Comparison of ENCODE assay signal across 25 cellular contexts in genomic region chr2:234839285-234839684, GRCh38.
DNase-seq lines count a peak whose midpoint lies in the region; FAIRE-seq and TF ChIP-seq lines count a peak whose summit lies in the region.
"Had no signal": no experiment of that assay in that cellular context is flagged by ENCODE, and none has a peak within 500 bp of the region (broad histone marks: within the 10 kb centered on the region; RNA-seq: fewer than 3 reads in every experiment).

No MANE protein-coding gene starts in this region.

- no peaks in the 10 kb centered on the region for H3K9me3 Mint-ChIP-seq in H9
- H3K9me3 Mint-ChIP-seq: activated T-cell treated with anti-CD3 and anti-CD28 coated beads, Interleukin-2, amount 50 U/mL, for 24 hours; CD4-positive, alpha-beta memory T cell; dendritic cell treated with granulocyte-macrophage colony-stimulating factor and Interleukin-4, amounts not matched to agents 40 ng/mL and 50 ng/mL, for 4 days; IgD-negative memory B cell; immature natural killer cell; nephron progenitor cell; T-cell had no signal

- no peak overlapping the region for H3T11ph ChIP-seq in H9 (ENCODE audit: low read length)

- H3K4me1 ChIP-seq in endothelial cell of umbilical vein (ENCODE audit: control insufficient read depth, extremely low read depth, insufficient read depth, low read length) (peaks cover 19% of the 10 kb centered on the region), trophoblast cell (ENCODE audit: control insufficient read depth in 1 of 2, insufficient read depth in 2 of 2, low read length in 2 of 2) (peaks cover 12 to 18% of the 10 kb centered on the region in 2 experiments), sigmoid colon (peaks cover 0 to 18% (median 14%) of the 10 kb centered on the region in 4 donors), H9 (ENCODE audit: insufficient read depth, low read length) (peaks cover 4% of the 10 kb centered on the region; the same call in 1 of the 2 replicates)
- H3K4me1 ChIP-seq: parathyroid adenoma had no signal

- H4K8ac ChIP-seq in trophoblast cell (ENCODE audit: low read depth, low read length) = no peak overlapping the region
- H4K8ac ChIP-seq in H9 (replicated peaks; ENCODE audit: insufficient read length, low read depth, low read length) = no peak overlapping the region

- H3K27ac Mint-ChIP-seq in H9 = no peak overlapping the region
- H3K27ac Mint-ChIP-seq: activated T-cell treated with anti-CD3 and anti-CD28 coated beads, Interleukin-2, amount 50 U/mL, for 24 hours; CD4-positive, alpha-beta memory T cell; dendritic cell treated with granulocyte-macrophage colony-stimulating factor and Interleukin-4, amounts not matched to agents 40 ng/mL and 50 ng/mL, for 4 days; IgD-negative memory B cell; immature natural killer cell; T-cell had no signal

- no peak overlapping the region for H2BK15ac ChIP-seq in H9 (ENCODE audit: low read depth, low read length)

- no peak overlapping the region for H4K12ac ChIP-seq in trophoblast cell (ENCODE audit: low read depth, low read length)

- H3K79me2 ChIP-seq in endothelial cell of umbilical vein (ENCODE audit: control insufficient read depth, insufficient read depth, low read length) (no peaks in the 10 kb centered on the region), trophoblast cell (ENCODE audit: control insufficient read depth, insufficient read depth, low read length, poor library complexity) (no peaks in the 10 kb centered on the region), H9 (ENCODE audit: insufficient read depth, low read length) (no peaks in the 10 kb centered on the region)
- H3K79me2 ChIP-seq: parathyroid adenoma had no signal

- H3K27ac ChIP-seq in endothelial cell of umbilical vein (ENCODE audit: insufficient read depth, low read depth, low read length) (no peak overlapping the region), trophoblast cell (ENCODE audit: low read depth, low read length) (peak overlapping the region; percentile 72), sigmoid colon (no peak overlapping the region), H9 (ENCODE audit: insufficient read length, low read depth, low read length) (no peak overlapping the region)
- H3K27ac ChIP-seq: parathyroid adenoma had no signal

- H3K23me2 ChIP-seq in H9 (ENCODE audit: insufficient read length, low read depth, low read length, poor library complexity, severe bottlenecking) = no peaks in the 10 kb centered on the region

- no peak overlapping the region for H2BK20ac ChIP-seq in H9 (ENCODE audit: low read depth, low read length, poor library complexity, severe bottlenecking)

- no peaks in the 10 kb centered on the region for H3K9me1 ChIP-seq in endothelial cell of umbilical vein (replicated peaks; ENCODE audit: control insufficient read depth, extremely low read depth, insufficient read depth, low read length)

- H3K9ac ChIP-seq in endothelial cell of umbilical vein (replicated peaks; ENCODE audit: extremely low read depth, insufficient read depth, low read length) (no peak overlapping the region), trophoblast cell (ENCODE audit: low read length) (no peak overlapping the region), H9 (ENCODE audit: extremely low read depth, insufficient read length, low read length) (no peak overlapping the region)
- H3K9ac ChIP-seq: parathyroid adenoma had no signal

- no peak overlapping the region for H3K4me3 Mint-ChIP-seq in H9
- H3K4me3 Mint-ChIP-seq: activated T-cell treated with anti-CD3 and anti-CD28 coated beads, Interleukin-2, amount 50 U/mL, for 24 hours; CD4-positive, alpha-beta memory T cell; dendritic cell treated with granulocyte-macrophage colony-stimulating factor and Interleukin-4, amounts not matched to agents 40 ng/mL and 50 ng/mL, for 4 days; IgD-negative memory B cell; immature natural killer cell; nephron progenitor cell; T-cell had no signal

- H2BK120ac ChIP-seq in trophoblast cell (ENCODE audit: insufficient read depth, low read length, poor library complexity) (no peak overlapping the region), H9 (ENCODE audit: low read depth, low read length, poor library complexity, severe bottlenecking) (no peak overlapping the region)

- WGBS in trophoblast cell (ENCODE audit: extremely low coverage, insufficient coverage, insufficient read length) = no CpG with 5 or more reads among the region's 4 CpGs
- 80 to 91% methylated on average over 4 of the region's 4 CpGs for WGBS in sigmoid colon, 2 donors
- WGBS in H9 (ENCODE audit: extremely low coverage, insufficient read length, low lambda C conversion rate) = no CpG with 5 or more reads among the region's 4 CpGs

- H3K23ac ChIP-seq in trophoblast cell (ENCODE audit: low read length) (no peak overlapping the region), H9 (ENCODE audit: insufficient read length, low read depth, low read length) (no peak overlapping the region)

- H3K4ac ChIP-seq in trophoblast cell (ENCODE audit: low read depth, low read length) (no peak overlapping the region), H9 (ENCODE audit: low read depth, low read length) (no peak overlapping the region)

- no peaks in the 10 kb centered on the region for H3K27me3 ChIP-seq in endothelial cell of umbilical vein (ENCODE audit: control insufficient read depth in 2 of 2, insufficient read depth in 2 of 2, low read length in 2 of 2)
- no peaks in the 10 kb centered on the region for H3K27me3 ChIP-seq in trophoblast cell (ENCODE audit: insufficient read depth, low read length)
- H3K27me3 ChIP-seq in sigmoid colon = no peaks in the 10 kb centered on the region
- H3K27me3 ChIP-seq in H9 (ENCODE audit: insufficient read depth, low read length) = no peaks in the 10 kb centered on the region
- H3K27me3 ChIP-seq: right lobe of liver had no signal

- H2AFZ ChIP-seq in endothelial cell of umbilical vein (ENCODE audit: low read depth, low read length) = no peak overlapping the region
- no peak overlapping the region for H2AFZ ChIP-seq in trophoblast cell (ENCODE audit: insufficient read depth, low read length, poor library complexity)
- no peak overlapping the region for H2AFZ ChIP-seq in H9 (ENCODE audit: low read length)
- H2AFZ ChIP-seq: parathyroid adenoma had no signal

- no peak for TF ChIP-seq EP300 in sigmoid colon (IDR thresholded peaks at IDR 0.05)

- H4K20me1 ChIP-seq in endothelial cell of umbilical vein (replicated peaks; ENCODE audit: control insufficient read depth, extremely low read depth, insufficient read depth, low read length) = no peaks in the 10 kb centered on the region
- H4K20me1 ChIP-seq in H9 (ENCODE audit: control insufficient read depth, insufficient read depth, insufficient read length) = no peaks in the 10 kb centered on the region

- H3K36me3 ChIP-seq in endothelial cell of umbilical vein (ENCODE audit: control insufficient read depth in 2 of 2, extremely low read depth in 1 of 2, insufficient read depth in 2 of 2, low read length in 2 of 2) (no peaks in the 10 kb centered on the region), trophoblast cell (ENCODE audit: control insufficient read depth in 1 of 2, insufficient read depth in 2 of 2, low read length in 2 of 2) (no peaks in the 10 kb centered on the region), sigmoid colon (no peaks in the 10 kb centered on the region)
- H3K36me3 ChIP-seq: right lobe of liver had no signal

- peak; percentile 36 for DNase-seq in EH (ENCODE audit: low read depth)
- DNase-seq in NCI-H460 (ENCODE audit: extremely low read depth, low read depth) = peak; percentile 47
- no peak for DNase-seq in endothelial cell of umbilical vein (ENCODE audit: low read depth, low spot score)
- peak; percentile 98 to 99 for DNase-seq in trophoblast cell
- no peak for DNase-seq in sigmoid colon
- no peak for DNase-seq in NCI-H524 (lab: John Stamatoyannopoulos, UW)
- DNase-seq in H9 = no peak
- DNase-seq: activated CD8-positive, alpha-beta memory T cell treated with anti-CD3 and anti-CD28 coated beads for 24 hours; activated naive CD4-positive, alpha-beta T cell; activated T-cell treated with anti-CD3 and anti-CD28 coated beads, Interleukin-2, amount 50 U/mL, for 24 hours; amniotic stem cell; CD4-positive, alpha-beta memory T cell; GOT3; immature natural killer cell; mucosa of descending colon; NCI-H2171 treated with DMSO at 0.1 percent for 48 hours; nephron progenitor cell; right lobe of liver; SHP77 treated with DMSO at 0.1 percent for 48 hours; substantia nigra; T-cell had no signal

- H2BK5ac ChIP-seq in trophoblast cell (ENCODE audit: low read depth, low read length, poor library complexity) (no peak overlapping the region), H9 (ENCODE audit: insufficient read length, low read length) (no peak overlapping the region)

- H3K4me3 ChIP-seq in endothelial cell of umbilical vein (replicated peaks in 1 of 3; ENCODE audit: insufficient read depth in 1 of 3, low read depth in 1 of 3, low read length in 3 of 3) (no peak overlapping the region), trophoblast cell (ENCODE audit: low read depth, low read length) (no peak overlapping the region), sigmoid colon (no peak overlapping the region)
- H3K4me3 ChIP-seq: mucosa of descending colon, right lobe of liver had no signal

- no peak overlapping the region for H3K14ac ChIP-seq in trophoblast cell (ENCODE audit: low read length)
- no peak overlapping the region for H3K14ac ChIP-seq in H9 (ENCODE audit: insufficient read depth, low read length)

- H3K79me1 ChIP-seq in trophoblast cell (ENCODE audit: low read length) (peaks cover 12% of the 10 kb centered on the region), H9 (ENCODE audit: insufficient read depth, low read depth, low read length, poor library complexity, severe bottlenecking) (no peaks in the 10 kb centered on the region)

- H2AK5ac ChIP-seq in trophoblast cell (ENCODE audit: low read length) = no peak overlapping the region
- H2AK5ac ChIP-seq in H9 (ENCODE audit: insufficient read length, low read length) = no peak overlapping the region

- peaks cover 17 to 26% of the 10 kb centered on the region in 2 experiments for H3K4me1 Mint-ChIP-seq in H9
- H3K4me1 Mint-ChIP-seq: CD4-positive, alpha-beta memory T cell; IgD-negative memory B cell; immature natural killer cell; T-cell had no signal

- BruUV-seq in endothelial cell of umbilical vein (replicated peaks; lab: Mats Ljungman, UMichigan) = no TSS peak

- no peak overlapping the region for H3K18ac ChIP-seq in trophoblast cell (ENCODE audit: low read length)
- H3K18ac ChIP-seq in H9 (ENCODE audit: insufficient read length, low read depth, low read length) = no peak overlapping the region

- TF ChIP-seq CTCF in endothelial cell of umbilical vein (IDR thresholded peaks at IDR 0.05; ENCODE audit: extremely low read depth in 1 of 2, insufficient read depth in 1 of 2, low read depth in 1 of 2, low read length in 2 of 2) (no peak), sigmoid colon (IDR thresholded peaks at IDR 0.05) (no peak), H9 (conservative IDR thresholded peaks at IDR 0.05) (no peak)

- no peak overlapping the region for H3K56ac ChIP-seq in H9 (ENCODE audit: insufficient read length, low read depth, low read length)

- peak; percentile 8 for FAIRE-seq in endothelial cell of umbilical vein (lab: Jason Lieb, UNC)
- FAIRE-seq: TTC549 had no signal

- no peak overlapping the region for H4K5ac ChIP-seq in H9 (ENCODE audit: insufficient read length, low read depth, low read length)

- H3K36me3 Mint-ChIP-seq in H9 (ENCODE audit: insufficient read depth in 1 of 3, low read depth in 3 of 3) = no peaks in the 10 kb centered on the region
- H3K36me3 Mint-ChIP-seq: CD4-positive, alpha-beta memory T cell; IgD-negative memory B cell; immature natural killer cell; T-cell had no signal

- CTCF ChIA-PET in endothelial cell of umbilical vein (lab: Charles Lee) = interaction anchor here (7.5 kb wide), 1 partner anchor 41 kb away, joined by 54 read pairs; no protein-coding TSS in a partner anchor

- dilution Hi-C loops in endothelial cell of umbilical vein (cut with MboI; ENCODE audit: extremely low pct_ligation_motif_present, low sequenced_read_pairs) = no loop called here

- no peak for TF ChIP-seq POLR2A in endothelial cell of umbilical vein (IDR thresholded peaks at IDR 0.05; ENCODE audit: low read depth, low read length)
- TF ChIP-seq POLR2A in sigmoid colon (IDR thresholded peaks at IDR 0.05) = no peak

- H4K91ac ChIP-seq in trophoblast cell (ENCODE audit: low read depth, low read length) (no peak overlapping the region), H9 (ENCODE audit: insufficient read length, low read depth, low read length) (no peak overlapping the region)

- POLR2A ChIA-PET in endothelial cell of umbilical vein (lab: Charles Lee) = no interaction called here

- intact Hi-C loops in endothelial cell of umbilical vein (cut with micrococcal nuclease) (no loop called here), sigmoid colon (cut with DNase I) (no loop called here)

- no peaks in the 10 kb centered on the region for H3K27me3 Mint-ChIP-seq in H9 (ENCODE audit: low read depth)
- H3K27me3 Mint-ChIP-seq: dendritic cell treated with granulocyte-macrophage colony-stimulating factor and Interleukin-4, amounts not matched to agents 40 ng/mL and 50 ng/mL, for 4 days had no signal

- H3K4me2 ChIP-seq in endothelial cell of umbilical vein (ENCODE audit: insufficient read depth, low read length) (no peak overlapping the region), trophoblast cell (ENCODE audit: low read length) (peak overlapping the region; percentile 1), H9 (ENCODE audit: insufficient read depth, insufficient read length, low read length) (no peak overlapping the region)

- H2BK12ac ChIP-seq in trophoblast cell (ENCODE audit: low read length) (no peak overlapping the region), H9 (ENCODE audit: insufficient read length, low read depth, low read length) (no peak overlapping the region)

- no peaks in the 10 kb centered on the region for H3K9me3 ChIP-seq in endothelial cell of umbilical vein (replicated peaks; ENCODE audit: control insufficient read depth, insufficient read depth, low read length)
- no peaks in the 10 kb centered on the region for H3K9me3 ChIP-seq in trophoblast cell (ENCODE audit: insufficient read depth, low read depth, low read length)
- H3K9me3 ChIP-seq in sigmoid colon = no peaks in the 10 kb centered on the region
- H3K9me3 ChIP-seq in H9 (ENCODE audit: control insufficient read depth, low read depth, low read length) = no peaks in the 10 kb centered on the region
- H3K9me3 ChIP-seq: mucosa of descending colon, right lobe of liver had no signal

Comparison
In these comparisons a context has a peak if more than half of its experiments do, and no peak if none do; other contexts are left out.
1. DNase-seq: peak in EH (single experiment), NCI-H460 (single experiment) and trophoblast cell (2 of 2); none in endothelial cell of umbilical vein (single experiment), sigmoid colon (single experiment), NCI-H524 (0 of 2) and H9 (single experiment).